ENCODE assay signal across 9 cellular contexts in genomic region chr21:43893536-43894205, GRCh38. TPM values are rescaled to one million over a fixed set of nuclear protein-coding genes. Genes with fewer than 3 reads are reported as not detected.
DNase-seq lines count a peak whose midpoint lies in the region; ATAC-seq and TF ChIP-seq lines count a peak whose summit lies in the region.
"Had no signal": no experiment of that assay in that cellular context is flagged by ENCODE, and none has a peak within 500 bp of the region (broad histone marks: within the 10 kb centered on the region; RNA-seq: fewer than 3 reads in every experiment).

No MANE protein-coding gene starts in this region.

- peaks cover 27% of the 10 kb centered on the region for H3K4me1 Mint-ChIP-seq in dendritic cell treated with granulocyte-macrophage colony-stimulating factor and Interleukin-4, amounts not matched to agents 40 ng/mL and 50 ng/mL, for 4 days (ENCODE audit: low read depth)

- H4K20me1 ChIP-seq in MM.1S (ENCODE audit: insufficient read depth, low read length): 0 out of 2 replicates have a peak, but pooled peaks cover 5% of the 10 kb centered on the region

- ATAC-seq in activated CD4-positive, CD25-positive, alpha-beta regulatory T cell treated with anti-CD3 and anti-CD28 coated beads, Interleukin-2, amount 50 U/mL, for 24 hours: peak; percentile 92 to 95
- ATAC-seq in HG03565 (IDR thresholded peaks at IDR 0.05; ENCODE audit: unreplicated experiment): peak; percentile 70
- no peak for ATAC-seq in HG02938 (IDR thresholded peaks at IDR 0.05; ENCODE audit: unreplicated experiment)

- intact Hi-C loops in dendritic cell treated with granulocyte-macrophage colony-stimulating factor and Interleukin-4, amounts not matched to agents 40 ng/mL and 50 ng/mL, for 4 days (cut with micrococcal nuclease): no loop called here
- intact Hi-C loops in spleen (cut with DNase I; ENCODE audit: low total_unique reads) (no loop called here), ascending aorta (cut with DNase I) (no loop called here)

- H2AFZ ChIP-seq in MM.1S (ENCODE audit: low read length): no peak overlapping the region

- H3K9me3 Mint-ChIP-seq in dendritic cell treated with granulocyte-macrophage colony-stimulating factor and Interleukin-4, amounts not matched to agents 40 ng/mL and 50 ng/mL, for 4 days: no peaks in the 10 kb centered on the region

- no peak overlapping the region for H3K9ac ChIP-seq in MM.1S (ENCODE audit: low read length)

- no peaks in the 10 kb centered on the region for H3K27me3 Mint-ChIP-seq in dendritic cell treated with granulocyte-macrophage colony-stimulating factor and Interleukin-4, amounts not matched to agents 40 ng/mL and 50 ng/mL, for 4 days

- H3K4me3 ChIP-seq in spleen (peak overlapping the region in 5 of 8 donors; percentile 2 to 53 (median 5)), ascending aorta (no peak overlapping the region), MM.1S (ENCODE audit: low read length) (no peak overlapping the region)
- H3K4me3 ChIP-seq: thoracic aorta had no signal

- H3F3A ChIP-seq in MM.1S (ENCODE audit: insufficient read depth, low read length): no peaks in the 10 kb centered on the region

- H3K4me1 ChIP-seq in spleen: peaks cover 14 to 66% (median 36%) of the 10 kb centered on the region in 6 donors
- H3K4me1 ChIP-seq in ascending aorta: no peaks in the 10 kb centered on the region
- no peaks in the 10 kb centered on the region for H3K4me1 ChIP-seq in MM.1S (ENCODE audit: low read length)

- H3K27ac Mint-ChIP-seq in dendritic cell treated with granulocyte-macrophage colony-stimulating factor and Interleukin-4, amounts not matched to agents 40 ng/mL and 50 ng/mL, for 4 days: peak overlapping the region; percentile 31

- WGBS in spleen, 5 donors: 27 to 39% (median 33%) methylated on average over 19 of the region's 19 CpGs

- H3K4me3 Mint-ChIP-seq in dendritic cell treated with granulocyte-macrophage colony-stimulating factor and Interleukin-4, amounts not matched to agents 40 ng/mL and 50 ng/mL, for 4 days: peak overlapping the region; percentile 1

- H3K9me3 ChIP-seq in spleen: peaks cover 0 to 3% (median 0%) of the 10 kb centered on the region in 8 donors
- no peaks in the 10 kb centered on the region for H3K9me3 ChIP-seq in ascending aorta
- H3K9me3 ChIP-seq in MM.1S (replicated peaks; ENCODE audit: insufficient read depth, low read length): no peaks in the 10 kb centered on the region
- H3K9me3 ChIP-seq: thoracic aorta had no signal

- no peak for DNase-seq in activated CD4-positive, CD25-positive, alpha-beta regulatory T cell treated with anti-CD3 and anti-CD28 coated beads, Interleukin-2, amount 50 U/mL, for 72 hours
- DNase-seq in spleen: peak; percentile 79
- no peak for DNase-seq in ascending aorta (ENCODE audit: low spot score in 2 of 2)
- DNase-seq in MM.1S: no peak

- TF ChIP-seq POLR2A in spleen (IDR thresholded peaks at IDR 0.05): no peak

- H3K27ac ChIP-seq in spleen (peak overlapping the region; percentile 1 to 73 (median 60)), ascending aorta (no peak overlapping the region), MM.1S (ENCODE audit: low read length) (no peak overlapping the region)
- H3K27ac ChIP-seq: thoracic aorta had no signal

- peaks cover 64% of the 10 kb centered on the region for H3K36me3 Mint-ChIP-seq in dendritic cell treated with granulocyte-macrophage colony-stimulating factor and Interleukin-4, amounts not matched to agents 40 ng/mL and 50 ng/mL, for 4 days (ENCODE audit: low read depth)

- H3K9me2 ChIP-seq in MM.1S (replicated peaks; ENCODE audit: insufficient read depth, low read length): no peaks in the 10 kb centered on the region

- H3K36me3 ChIP-seq in spleen (peaks cover 0 to 35% (median under 1%) of the 10 kb centered on the region in 6 donors), ascending aorta (peaks cover 3 to 4% of the 10 kb centered on the region in 2 donors), MM.1S (replicated peaks; ENCODE audit: insufficient read depth, low read length) (no peaks in the 10 kb centered on the region)
- H3K36me3 ChIP-seq: thoracic aorta had no signal

- H3K4me2 ChIP-seq in MM.1S (ENCODE audit: low read depth, low read length): no peak overlapping the region

- TF ChIP-seq CTCF in spleen (IDR thresholded peaks at IDR 0.05 in 8 of 11, conservative IDR thresholded peaks at IDR 0.05 in 3 of 11): no peak
- TF ChIP-seq CTCF in ascending aorta (IDR thresholded peaks at IDR 0.05): no peak
- no peak for TF ChIP-seq CTCF in MM.1S (IDR thresholded peaks at IDR 0.05; ENCODE audit: low read length)

- H3K27me3 ChIP-seq in spleen (replicated peaks in 1 of 7) (no peaks in the 10 kb centered on the region), ascending aorta (no peaks in the 10 kb centered on the region), MM.1S (replicated peaks; ENCODE audit: insufficient read depth, low read length) (no peaks in the 10 kb centered on the region)

- H3K79me2 ChIP-seq in MM.1S (ENCODE audit: low read length): peaks cover 83% of the 10 kb centered on the region

RNA-seq across cellular contexts. Expression of gene AGPAT3, which starts 28.6 kb away (rescaled TPM):
- total RNA-seq in spleen (10 to 100 TPM; 50.8 to 92.0 (median 64.5) TPM), ascending aorta (65.9 TPM)
- polyA plus RNA-seq in spleen: 10 to 100 TPM in 1 of 3 donors, 1 to 10 TPM in 2; 6.9 to 20.7 (median 8.3) TPM

Comparison
In these comparisons a context has a peak if more than half of its experiments do, and no peak if none do; other contexts are left out.
1. H3K27ac ChIP-seq: peak in spleen (8 of 8); none in ascending aorta (0 of 2) and MM.1S (single experiment).
2. H3K4me3 ChIP-seq: peak in spleen (5 of 8); none in ascending aorta (0 of 2) and MM.1S (single experiment).